ENCODE assay signal across 1 cellular context in genomic region chrX:65755786-65756185, GRCh38.
A peak's percentile ranks its signal among the peaks of the same experiment; 100 is the strongest.
TF ChIP-seq lines count a peak whose summit lies in the region.

No MANE protein-coding gene starts in this region.

TF ChIP-seq in K562, 482 proteins besides CTCF, POLR2A, EP300 and RAD21:
- no peak for TF ChIP-seq KHSRP (IDR thresholded peaks at IDR 0.05)
- TF ChIP-seq MGA (IDR thresholded peaks at IDR 0.05), result peak; percentile 45
- TF ChIP-seq SRSF9 (IDR thresholded peaks at IDR 0.05; ENCODE audit: borderline replicate concordance, low read depth, low read length), result no peak
- peak in 1 of 2 experiments; percentile 19 for TF ChIP-seq E2F6 (IDR thresholded peaks at IDR 0.05; ENCODE audit: borderline replicate concordance in 1 of 2, extremely low read depth in 1 of 2, insufficient read depth in 1 of 2, insufficient read length in 1 of 2, low read depth in 1 of 2, low read length in 1 of 2, poor library complexity in 1 of 2, severe bottlenecking in 1 of 2)
- peak; percentile 57; the same call in 1 of the 2 replicates for TF ChIP-seq L3MBTL2 (IDR thresholded peaks at IDR 0.05)
- peak; percentile 57; the same call in 1 of the 2 replicates for TF ChIP-seq DMBX1 (CRISPR knock-in tag; IDR thresholded peaks at IDR 0.05; ENCODE audit: borderline replicate concordance)
TF ChIP-seq in K562: peak in this region for 4.
